ENCODE assay signal across 8 cellular contexts in genomic region chr20:40705413-40705812, GRCh38. TPM values are rescaled to one million over a fixed set of nuclear protein-coding genes. Genes with fewer than 3 reads are reported as not detected.
"Had no signal": no experiment of that assay in that cellular context is flagged by ENCODE, and none has a peak within 500 bp of the region (broad histone marks: within the 10 kb centered on the region; RNA-seq: fewer than 3 reads in every experiment).

No MANE protein-coding gene starts in this region.

- FAIRE-seq: H1, H54, HepG2 had no signal

- DNase-seq: HCEC 1CT, KBM-7 had no signal

- H2AFZ ChIP-seq: GM23338 had no signal

- H3K4me3 ChIP-seq: GM23338 had no signal

- H3K4me2 ChIP-seq: GM23338 had no signal

- H3K27ac ChIP-seq: HL-60 had no signal

RNA-seq across cellular contexts. Expression of gene MAFB, which starts 16.4 kb away (rescaled TPM):
- polyA plus RNA-seq: IgD-negative memory B cell had no signal
